In the genomic region with DNA sequence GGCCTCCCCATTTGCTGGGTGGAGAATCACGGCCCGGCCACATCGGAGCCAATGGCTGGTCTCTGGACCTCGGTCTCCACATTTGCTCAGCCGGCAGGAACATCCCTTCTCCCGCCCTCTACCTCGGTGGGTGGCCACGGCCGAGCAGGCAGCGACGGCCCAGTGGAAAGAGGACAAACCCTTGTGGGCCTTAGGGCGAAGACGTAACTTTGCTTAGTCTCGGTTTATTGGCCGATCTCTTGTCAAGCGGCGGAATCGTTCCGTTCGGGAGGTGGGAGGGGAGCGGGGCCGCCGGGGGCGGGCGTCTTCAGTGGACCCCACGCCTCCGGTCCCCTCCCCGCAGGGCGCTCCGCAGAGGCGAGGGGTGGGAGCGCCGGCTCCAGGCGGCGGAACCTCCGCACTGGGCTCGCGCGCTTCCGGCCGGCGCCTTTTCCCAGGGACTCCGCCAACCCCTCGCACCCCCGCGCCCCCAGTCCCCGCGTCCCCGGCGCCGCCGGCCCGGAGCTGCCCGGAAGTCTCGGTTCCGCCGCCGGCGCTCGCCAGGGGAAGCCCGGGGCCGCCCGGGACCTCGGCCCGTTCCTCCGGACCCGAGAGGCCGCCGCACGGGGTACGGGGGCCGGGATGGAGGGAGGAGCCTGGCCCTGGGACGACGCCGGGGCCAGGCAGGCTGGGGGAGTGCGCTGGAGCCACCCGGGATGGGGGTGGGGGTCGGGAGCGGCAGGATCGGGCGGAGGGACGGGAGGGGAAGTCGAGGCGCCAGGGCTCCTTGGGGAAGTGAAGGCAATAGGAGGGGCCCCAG, we compare ENCODE assay signal across 8 cellular contexts. TPM values are rescaled to one million over a fixed set of nuclear protein-coding genes. Genes with fewer than 3 reads are reported as not detected.
DNase-seq lines count a peak whose midpoint lies in the region; TF ChIP-seq lines count a peak whose summit lies in the region.

A gene with protein sequence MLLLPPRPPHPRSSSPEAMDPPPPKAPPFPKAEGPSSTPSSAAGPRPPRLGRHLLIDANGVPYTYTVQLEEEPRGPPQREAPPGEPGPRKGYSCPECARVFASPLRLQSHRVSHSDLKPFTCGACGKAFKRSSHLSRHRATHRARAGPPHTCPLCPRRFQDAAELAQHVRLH (plus strand): TSS at position 426 of the 799 bp plus-strand sequence. CDS start 1,507 bp downstream, outside the sequence.

- in situ Hi-C loops in astrocyte of the cerebellum (cut with HindIII; ENCODE audit: low sequenced_read_pairs), result no loop called here

- TF ChIP-seq CTCF in astrocyte of the cerebellum (IDR thresholded peaks at IDR 0.05; ENCODE audit: low read depth, low read length, missing control alignments), result no peak
- TF ChIP-seq CTCF in right atrium auricular region (IDR thresholded peaks at IDR 0.05), result no peak
- no peak for TF ChIP-seq CTCF in progenitor cell of endocrine pancreas (IDR thresholded peaks at IDR 0.05; ENCODE audit: unreplicated experiment)

- H3K36me3 Mint-ChIP-seq in T-helper 1 cell treated with Interleukin-12 subunit alpha and Interleukin-12 subunit beta and Interleukin-4 antibody, amounts not matched to agents 30 μg/mL and 1 μg/mL, for 36 hours (ENCODE audit: low read depth), result peaks cover 14% of the 10 kb centered on the region
- peaks cover 4% of the 10 kb centered on the region for H3K36me3 Mint-ChIP-seq in progenitor cell of endocrine pancreas (ENCODE audit: insufficient read depth)

- peak within 1 kb of the TSS; percentile 94 for H3K4me3 Mint-ChIP-seq in T-helper 1 cell treated with Interleukin-12 subunit alpha and Interleukin-12 subunit beta and Interleukin-4 antibody, amounts not matched to agents 30 μg/mL and 1 μg/mL, for 36 hours
- H3K4me3 Mint-ChIP-seq in progenitor cell of endocrine pancreas (ENCODE audit: low read depth), result peak within 1 kb of the TSS; percentile 88

- peaks cover 0 to 77% of the 10 kb centered on the region in 2 donors for H3K4me1 ChIP-seq in right atrium auricular region

- H3K4me3 ChIP-seq in Jurkat, Clone E6-1 (ENCODE audit: low read length), result peak within 1 kb of the TSS; percentile 92
- peak within 1 kb of the TSS; percentile 82 for H3K4me3 ChIP-seq in astrocyte of the cerebellum (ENCODE audit: low read depth, low read length)
- H3K4me3 ChIP-seq in right atrium auricular region, result peak within 1 kb of the TSS; percentile 85 to 97

- H3K27me3 Mint-ChIP-seq in T-helper 1 cell treated with Interleukin-12 subunit alpha and Interleukin-12 subunit beta and Interleukin-4 antibody, amounts not matched to agents 30 μg/mL and 1 μg/mL, for 36 hours (ENCODE audit: low read depth), result no peaks in the 10 kb centered on the region
- H3K27me3 Mint-ChIP-seq in progenitor cell of endocrine pancreas, result no peaks in the 10 kb centered on the region

- peaks cover 46% of the 10 kb centered on the region for H3K4me1 Mint-ChIP-seq in T-helper 1 cell treated with Interleukin-12 subunit alpha and Interleukin-12 subunit beta and Interleukin-4 antibody, amounts not matched to agents 30 μg/mL and 1 μg/mL, for 36 hours (ENCODE audit: low read depth)
- peaks cover 35% of the 10 kb centered on the region for H3K4me1 Mint-ChIP-seq in progenitor cell of endocrine pancreas (ENCODE audit: low read depth)

- no peaks in the 10 kb centered on the region for H3K9me3 Mint-ChIP-seq in T-helper 1 cell treated with Interleukin-12 subunit alpha and Interleukin-12 subunit beta and Interleukin-4 antibody, amounts not matched to agents 30 μg/mL and 1 μg/mL, for 36 hours
- no peaks in the 10 kb centered on the region for H3K9me3 Mint-ChIP-seq in progenitor cell of endocrine pancreas (ENCODE audit: low read depth)

- peak; percentile 62 to 74 for DNase-seq in NCI-H524 (lab: John Stamatoyannopoulos, UW)
- no peak for DNase-seq in NCI-H524 treated with DMSO at 0.1 percent for 48 hours (lab: John Stamatoyannopoulos, UW)
- DNase-seq in Jurkat, Clone E6-1 (ENCODE audit: low read depth, low spot score), result no peak
- DNase-seq in astrocyte of the cerebellum (ENCODE audit: low read depth), result no peak
- no peak for DNase-seq in right atrium auricular region (ENCODE audit: low spot score)
- peak; percentile 36 for DNase-seq in progenitor cell of endocrine pancreas (ENCODE audit: low spot score, unreplicated experiment)
- DNase-seq in GM19240 (ENCODE audit: insufficient read length, low spot score), result no peak

- no peaks in the 10 kb centered on the region for H3K9me3 ChIP-seq in right atrium auricular region

- H3K27ac ChIP-seq in right atrium auricular region, result peak within 1 kb of the TSS; percentile 94 to 97

- H3K27me3 ChIP-seq in right atrium auricular region, result no peaks in the 10 kb centered on the region

- peaks cover 11% of the 10 kb centered on the region for H3K36me3 ChIP-seq in right atrium auricular region

- H3K27ac Mint-ChIP-seq in T-helper 1 cell treated with Interleukin-12 subunit alpha and Interleukin-12 subunit beta and Interleukin-4 antibody, amounts not matched to agents 30 μg/mL and 1 μg/mL, for 36 hours, result peak within 1 kb of the TSS; percentile 95
- peak within 1 kb of the TSS; percentile 96 for H3K27ac Mint-ChIP-seq in progenitor cell of endocrine pancreas

RNA-seq across cellular contexts. Expression of the gene that starts here (rescaled TPM):
- polyA plus RNA-seq in Jurkat, Clone E6-1 (2012; ENCODE audit: insufficient read depth, insufficient read length), result 26.3 TPM
- 10 to 100 TPM; 15.3 to 26.2 TPM for total RNA-seq in right atrium auricular region
- total RNA-seq in progenitor cell of endocrine pancreas, result 45.9 and 46.2 TPM in 2 replicates

Comparison
In these comparisons a context has a peak if more than half of its experiments do, and no peak if none do; other contexts are left out.
1. DNase-seq: peak in NCI-H524 (2 of 2) and progenitor cell of endocrine pancreas (single experiment); none in NCI-H524 treated with DMSO at 0.1 percent for 48 hours (single experiment), Jurkat, Clone E6-1 (single experiment), astrocyte of the cerebellum (single experiment), right atrium auricular region (single experiment) and GM19240 (single experiment).
2. Peak in every context shown above with its lines, with median percentiles within 50 percentile points of each other: H3K4me3 ChIP-seq.